ENCODE assay signal across 9 cellular contexts in the genomic region with DNA sequence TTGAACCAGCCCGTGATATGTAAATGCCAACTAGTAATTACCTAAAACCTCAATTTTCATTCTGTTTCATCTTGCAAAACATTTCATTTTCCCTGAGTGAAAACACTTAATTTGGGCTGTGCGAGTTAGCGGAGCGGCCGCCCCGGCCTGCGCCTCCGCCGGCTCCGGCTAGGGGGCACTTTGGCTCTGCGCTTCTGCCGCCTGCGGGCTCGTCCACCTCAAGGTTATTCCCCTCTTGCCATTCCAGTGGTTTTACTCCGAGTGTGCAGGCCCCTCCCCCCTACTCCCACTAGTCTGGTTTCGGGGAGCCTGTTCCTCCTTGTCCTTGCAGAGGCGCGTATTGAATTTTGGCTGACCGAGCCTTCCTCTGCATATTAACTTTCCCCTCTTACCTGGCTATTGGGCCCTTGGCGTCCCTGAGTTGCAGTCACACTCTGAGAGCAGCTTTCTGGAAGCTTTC. TPM values are rescaled to one million over a fixed set of nuclear protein-coding genes. Genes with fewer than 3 reads are reported as not detected.
DNase-seq lines count a peak whose midpoint lies in the region; ATAC-seq and TF ChIP-seq lines count a peak whose summit lies in the region.
"Had no signal": no experiment of that assay in that cellular context is flagged by ENCODE, and none has a peak within 500 bp of the region (broad histone marks: within the 10 kb centered on the region; RNA-seq: fewer than 3 reads in every experiment).

No MANE protein-coding gene starts in this region.

- peaks cover 8% of the 10 kb centered on the region; the same call in 1 of the 2 replicates for H3K79me2 ChIP-seq in MM.1S (ENCODE audit: low read length)

- no peaks in the 10 kb centered on the region for H3K4me1 ChIP-seq in MM.1S (ENCODE audit: low read length)

- no peak overlapping the region for H2AFZ ChIP-seq in MM.1S (ENCODE audit: low read length)

- TF ChIP-seq POLR2A in NB4 (IDR thresholded peaks at IDR 0.05; ENCODE audit: extremely low read depth, insufficient read length): no peak
- no peak for TF ChIP-seq POLR2A in erythroblast (IDR thresholded peaks at IDR 0.05; ENCODE audit: low read length)

- H3K9me2 ChIP-seq in MM.1S (replicated peaks; ENCODE audit: insufficient read depth, low read length): no peaks in the 10 kb centered on the region

- no peak overlapping the region for H3K4me2 ChIP-seq in MM.1S (ENCODE audit: low read depth, low read length)

- no peak overlapping the region for H3K4me3 ChIP-seq in BJ (ENCODE audit: low read depth, low read length)
- H3K4me3 ChIP-seq in NB4 (ENCODE audit: low read depth, low read length): no peak overlapping the region
- H3K4me3 ChIP-seq in MM.1S (ENCODE audit: low read length): no peak overlapping the region

- H3K4me3 Mint-ChIP-seq in nephron (peak overlapping the region in 1 of 3 experiments; percentile 26), immature natural killer cell (no peak overlapping the region)

- H3K27ac Mint-ChIP-seq in nephron: peak overlapping the region in 1 of 3 experiments; percentile 68
- peak overlapping the region in 3 of 6 donors; percentile 48 to 78 (median 74) for H3K27ac Mint-ChIP-seq in immature natural killer cell

- H3K9me3 Mint-ChIP-seq in nephron (no peaks in the 10 kb centered on the region), immature natural killer cell (no peaks in the 10 kb centered on the region)

- H3K27me3 ChIP-seq in BJ (ENCODE audit: control insufficient read depth, insufficient read depth, low read length): no peaks in the 10 kb centered on the region
- no peaks in the 10 kb centered on the region for H3K27me3 ChIP-seq in MM.1S (replicated peaks; ENCODE audit: insufficient read depth, low read length)

- H4K20me1 ChIP-seq in MM.1S (ENCODE audit: insufficient read depth, low read length): no peaks in the 10 kb centered on the region

- POLR2A ChIA-PET in BJ (lab: Charles Lee): no interaction called here

- no peaks in the 10 kb centered on the region for H3F3A ChIP-seq in MM.1S (ENCODE audit: insufficient read depth, low read length)

- DNase-seq in BJ (ENCODE audit: low read depth) (no peak), NB4 (ENCODE audit: low read depth) (peak; percentile 44), erythroblast (lab: John Stamatoyannopoulos, UW) (peak; percentile 34 to 46), NCI-H345 (lab: John Stamatoyannopoulos, UW) (no peak), MM.1S (no peak), immature natural killer cell (no peak)
- no peak for DNase-seq in stimulated activated naive CD8-positive, alpha-beta T cell treated with anti-CD3 and anti-CD28 coated beads, Interleukin-15, Interleukin-2, amounts not matched to agents 100 U/mL and 50 U/mL, for 24 hours
- DNase-seq: NCI-H446 had no signal

- TF ChIP-seq CTCF in BJ (IDR thresholded peaks at IDR 0.05; ENCODE audit: insufficient read depth, low read depth, low read length) (peak; percentile 50), NB4 (IDR thresholded peaks at IDR 0.05; ENCODE audit: low read depth, low read length) (peak; percentile 31), nephron (IDR thresholded peaks at IDR 0.05; ENCODE audit: unreplicated experiment in 3 of 3) (peak; percentile 90 to 92 (median 92)), MM.1S (IDR thresholded peaks at IDR 0.05; ENCODE audit: low read length) (no peak)

- H3K27ac ChIP-seq in MM.1S (ENCODE audit: low read length): no peak overlapping the region

- ATAC-seq in stimulated activated naive CD8-positive, alpha-beta T cell treated with anti-CD3 and anti-CD28 coated beads, Interleukin-15, Interleukin-2, amounts not matched to agents 100 U/mL and 50 U/mL, for 24 hours: no peak

- no peak overlapping the region for H3K9ac ChIP-seq in MM.1S (ENCODE audit: low read length)

- H3K36me3 ChIP-seq in BJ (ENCODE audit: control insufficient read depth, insufficient read depth, low read length) (0 out of 2 replicates have a peak, but pooled peaks cover 1% of the 10 kb centered on the region), MM.1S (replicated peaks; ENCODE audit: insufficient read depth, low read length) (no peaks in the 10 kb centered on the region)

- CTCF ChIA-PET in BJ (lab: Yijun Ruan, JAX): no interaction called here

- peaks cover 50% of the 10 kb centered on the region for H3K27me3 Mint-ChIP-seq in nephron (ENCODE audit: low read depth)
- H3K27me3 Mint-ChIP-seq in immature natural killer cell (ENCODE audit: low read depth in 3 of 3): peaks cover under 1 to 7% (median 2%) of the 10 kb centered on the region in 3 donors

- H3K36me3 Mint-ChIP-seq in nephron (ENCODE audit: low read depth) (peaks cover under 1% of the 10 kb centered on the region), immature natural killer cell (no peaks in the 10 kb centered on the region)

- no peaks in the 10 kb centered on the region for H3K9me3 ChIP-seq in MM.1S (replicated peaks; ENCODE audit: insufficient read depth, low read length)

- H3K4me1 Mint-ChIP-seq in nephron (peaks cover 37% of the 10 kb centered on the region), immature natural killer cell (peaks cover 17 to 44% of the 10 kb centered on the region in 2 donors)

RNA-seq across cellular contexts. Expression of a gene that starts 55.6 kb away (rescaled TPM):
- 3.3 and 10.1 TPM in 2 replicates for polyA plus RNA-seq in BJ (2011; rRNA removed)
- polyA minus RNA-seq in BJ (2011; rRNA and poly(A)+ RNA removed): 4.8 and 5.7 TPM in 2 replicates
- polyA plus RNA-seq in immature natural killer cell: 1 to 10 TPM; 2.0 to 7.5 (median 4.1) TPM

RNA-seq across cellular contexts. Expression of a gene that starts 58.0 kb away (rescaled TPM):
- polyA plus RNA-seq in BJ (2011; rRNA removed) (33.2 and 33.8 TPM in 2 replicates), immature natural killer cell (10 to 100 TPM; 24.9 to 37.6 (median 28.6) TPM)
- 23.5 and 31.6 TPM in 2 replicates for polyA minus RNA-seq in BJ (2011; rRNA and poly(A)+ RNA removed)

Comparison
In these comparisons a context has a peak if more than half of its experiments do, and no peak if none do; other contexts are left out.
1. DNase-seq: peak in NB4 (single experiment) and erythroblast (2 of 2); none in BJ (single experiment), NCI-H345 (single experiment), stimulated activated naive CD8-positive, alpha-beta T cell treated with anti-CD3 and anti-CD28 coated beads, Interleukin-15, Interleukin-2, amounts not matched to agents 100 U/mL and 50 U/mL, for 24 hours (single experiment), MM.1S (single experiment) and immature natural killer cell (0 of 3).